In the genomic region with DNA sequence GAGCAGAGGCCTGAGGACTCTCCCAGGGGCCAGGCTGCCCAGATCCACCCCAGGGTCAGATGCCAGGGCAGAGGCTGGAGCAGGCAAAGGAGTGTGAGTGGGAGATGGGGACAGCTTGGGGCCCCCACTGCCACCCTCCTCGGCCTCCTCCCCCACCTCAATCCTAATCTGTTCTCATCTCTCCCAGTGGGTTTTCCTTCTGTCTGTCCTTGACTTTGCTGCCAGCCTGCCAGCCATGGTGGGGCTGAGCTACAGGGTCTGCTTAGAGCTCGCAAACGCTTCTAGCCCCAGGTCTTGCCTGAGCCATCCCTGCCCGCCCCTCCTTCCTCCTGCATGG, we compare ENCODE assay signal across 19 cellular contexts.
"Had no signal": no experiment of that assay in that cellular context is flagged by ENCODE, and none has a peak within 500 bp of the region (broad histone marks: within the 10 kb centered on the region; RNA-seq: fewer than 3 reads in every experiment).

No MANE protein-coding gene starts in this region.

- H3K4me3 Mint-ChIP-seq: activated CD4-positive, alpha-beta T cell treated with anti-CD3 and anti-CD28 coated beads, Interleukin-2, amount 10 ng/mL, durations not matched to agents 24 days and 14 days; activated CD8-positive, alpha-beta T cell treated with anti-CD3 and anti-CD28 coated beads for 36 hours; activated naive CD8-positive, alpha-beta T cell treated with anti-CD3 and anti-CD28 coated beads, Interleukin-2, amount 10 ng/mL, durations not matched to agents 7 days and 5 days; activated T-helper 17 cell treated with anti-CD3 and anti-CD28 coated beads, Interleukin-2, amount 50 U/mL, for 72 hours; brain had no signal

- H3K4me3 ChIP-seq: colonic mucosa, transverse colon had no signal

- H3K27me3 ChIP-seq: colonic mucosa, transverse colon had no signal

- H3K4me1 Mint-ChIP-seq: activated CD4-positive, alpha-beta T cell treated with anti-CD3 and anti-CD28 coated beads, Interleukin-2, amount 10 ng/mL, durations not matched to agents 24 days and 14 days; activated naive CD8-positive, alpha-beta T cell treated with anti-CD3 and anti-CD28 coated beads, Interleukin-2, amount 10 ng/mL, durations not matched to agents 7 days and 5 days; activated T-helper 17 cell treated with anti-CD3 and anti-CD28 coated beads, Interleukin-2, amount 50 U/mL, for 72 hours had no signal

- DNase-seq: activated CD4-positive, alpha-beta T cell treated with anti-CD3 and anti-CD28 coated beads, Interleukin-2, amount 10 ng/mL, durations not matched to agents 24 days and 14 days; activated CD8-positive, alpha-beta T cell treated with anti-CD3 and anti-CD28 coated beads for 36 hours; activated naive CD4-positive, alpha-beta T cell; activated naive CD8-positive, alpha-beta T cell treated with anti-CD3 and anti-CD28 coated beads, Interleukin-2, amount 10 ng/mL, durations not matched to agents 7 days and 5 days; activated T-cell treated with anti-CD3 and anti-CD28 coated beads, Interleukin-2, amount 50 U/mL, for 1 hour; amygdala; caudate nucleus; colonic mucosa; erythroblast; stimulated activated CD4-positive, alpha-beta T cell treated with anti-CD3 and anti-CD28 coated beads, Interleukin-12 subunit alpha, Interleukin-12 subunit beta, amount 100 ng/mL, for 4 hours; stimulated activated CD4-positive, alpha-beta T cell treated with anti-CD3 and anti-CD28 coated beads, Interleukin-1b, Interleukin-23, amount 100 ng/mL, for 48 hours; stimulated activated CD8-positive, alpha-beta memory T cell treated with anti-CD3 and anti-CD28 coated beads, Interleukin-4, amount 100 ng/mL, for 48 hours; stimulated activated naive CD4-positive, alpha-beta T cell treated with Interleukin-2 at 50 U/mL for 16 hours; substantia nigra; T-helper 1 cell; T-helper 9 cell; transverse colon had no signal

- H3K27ac Mint-ChIP-seq: activated CD4-positive, alpha-beta T cell treated with anti-CD3 and anti-CD28 coated beads, Interleukin-2, amount 10 ng/mL, durations not matched to agents 24 days and 14 days; activated CD8-positive, alpha-beta T cell treated with anti-CD3 and anti-CD28 coated beads for 36 hours; activated naive CD8-positive, alpha-beta T cell treated with anti-CD3 and anti-CD28 coated beads, Interleukin-2, amount 10 ng/mL, durations not matched to agents 7 days and 5 days; activated T-helper 17 cell treated with anti-CD3 and anti-CD28 coated beads, Interleukin-2, amount 50 U/mL, for 72 hours had no signal

- H3K36me3 ChIP-seq: colonic mucosa, transverse colon had no signal

- H3K9me3 ChIP-seq: colonic mucosa, transverse colon had no signal

- H3K9me3 Mint-ChIP-seq: activated CD4-positive, alpha-beta T cell treated with anti-CD3 and anti-CD28 coated beads, Interleukin-2, amount 10 ng/mL, durations not matched to agents 24 days and 14 days; activated CD8-positive, alpha-beta T cell treated with anti-CD3 and anti-CD28 coated beads for 36 hours; activated naive CD8-positive, alpha-beta T cell treated with anti-CD3 and anti-CD28 coated beads, Interleukin-2, amount 10 ng/mL, durations not matched to agents 7 days and 5 days; activated T-helper 17 cell treated with anti-CD3 and anti-CD28 coated beads, Interleukin-2, amount 50 U/mL, for 72 hours; brain had no signal

- H3K27ac ChIP-seq: colonic mucosa, transverse colon had no signal

- H3K36me3 Mint-ChIP-seq: activated naive CD8-positive, alpha-beta T cell treated with anti-CD3 and anti-CD28 coated beads, Interleukin-2, amount 10 ng/mL, durations not matched to agents 7 days and 5 days; brain had no signal

- H3K27me3 Mint-ChIP-seq: activated CD4-positive, alpha-beta T cell treated with anti-CD3 and anti-CD28 coated beads, Interleukin-2, amount 10 ng/mL, durations not matched to agents 24 days and 14 days; activated CD8-positive, alpha-beta T cell treated with anti-CD3 and anti-CD28 coated beads for 36 hours; activated naive CD8-positive, alpha-beta T cell treated with anti-CD3 and anti-CD28 coated beads, Interleukin-2, amount 10 ng/mL, durations not matched to agents 7 days and 5 days; activated T-helper 17 cell treated with anti-CD3 and anti-CD28 coated beads, Interleukin-2, amount 50 U/mL, for 72 hours; brain had no signal

- ATAC-seq: activated CD8-positive, alpha-beta T cell treated with anti-CD3 and anti-CD28 coated beads for 36 hours; activated T-helper 17 cell treated with anti-CD3 and anti-CD28 coated beads, Interleukin-2, amount 50 U/mL, for 72 hours had no signal

- H3K4me1 ChIP-seq: colonic mucosa had no signal
